12 cellular contexts compared by ENCODE assay signal in genomic region chr16:17380613-17381012, GRCh38.
DNase-seq lines count a peak whose midpoint lies in the region; ATAC-seq and TF ChIP-seq lines count a peak whose summit lies in the region.
"Had no signal": no experiment of that assay in that cellular context is flagged by ENCODE, and none has a peak within 500 bp of the region (broad histone marks: within the 10 kb centered on the region; RNA-seq: fewer than 3 reads in every experiment).

No MANE protein-coding gene starts in this region.

- H4K20me1 ChIP-seq in smooth muscle cell (ENCODE audit: low read depth): peaks cover 94% of the 10 kb centered on the region

- CTCF ChIA-PET in activated CD4-positive, alpha-beta T cell treated with anti-CD3 and anti-CD28 coated beads for 36 hours (lab: Charles Lee): interaction anchor here (0.7 kb wide), 1 partner anchor 11 kb away, joined by 3 read pairs; no protein-coding TSS in a partner anchor

- POLR2A ChIA-PET in activated CD4-positive, alpha-beta T cell treated with anti-CD3 and anti-CD28 coated beads for 36 hours (lab: Charles Lee): interaction anchor here (0.5 kb wide), 1 partner anchor 1687 kb away, joined by 5 read pairs; the partner anchor contains the start of gene COQ7

- no peak overlapping the region for H2AFZ ChIP-seq in smooth muscle cell (ENCODE audit: low read depth)

- H3K4me1 ChIP-seq in smooth muscle cell (ENCODE audit: low read depth): peaks cover 47% of the 10 kb centered on the region
- H3K4me1 ChIP-seq: breast epithelium had no signal

- no peaks in the 10 kb centered on the region for H3K27me3 ChIP-seq in smooth muscle cell (ENCODE audit: low read depth)
- H3K27me3 ChIP-seq: breast epithelium had no signal

- no peak overlapping the region for H3K9ac ChIP-seq in smooth muscle cell (ENCODE audit: low read depth)

- peak overlapping the region; percentile 12 for H3K27ac ChIP-seq in smooth muscle cell (ENCODE audit: low read depth)
- H3K27ac ChIP-seq: breast epithelium had no signal

- H3K4me2 ChIP-seq in smooth muscle cell: peak overlapping the region; percentile 34

- TF ChIP-seq CTCF in smooth muscle cell (IDR thresholded peaks at IDR 0.05; ENCODE audit: borderline replicate concordance, insufficient read depth, poor library complexity, severe bottlenecking): no peak

- H3K9me3 ChIP-seq in smooth muscle cell (replicated peaks; ENCODE audit: low read depth): no peaks in the 10 kb centered on the region
- H3K9me3 ChIP-seq: breast epithelium had no signal

- no peak for DNase-seq in activated CD4-positive, alpha-beta T cell treated with anti-CD3 and anti-CD28 coated beads for 36 hours
- DNase-seq in activated CD4-positive, alpha-beta T cell treated with anti-CD3 and anti-CD28 coated beads for 4 hours: no peak
- DNase-seq in NOMO-1 treated with DMSO at 0.1 percent for 48 hours (lab: John Stamatoyannopoulos, UW; ENCODE audit: unreplicated experiment) (peak; percentile 84), dermis microvascular lymphatic vessel endothelial cell (ENCODE audit: low read depth in 2 of 2) (peak; percentile 40 to 77), smooth muscle cell (lab: John Stamatoyannopoulos, UW; ENCODE audit: unreplicated experiment) (no peak), occipital lobe (lab: John Stamatoyannopoulos, UW) (no peak)
- DNase-seq: NCI-H2029 treated with DMSO at 0.1 percent for 48 hours; PC-3; stimulated activated CD4-positive, alpha-beta T cell treated with anti-CD3 and anti-CD28 coated beads, Interleukin-1b, Interleukin-23, amount 100 ng/mL, for 48 hours had no signal

- ATAC-seq in activated CD4-positive, alpha-beta T cell treated with anti-CD3 and anti-CD28 coated beads for 36 hours: peak; percentile 42
- ATAC-seq in GM18861 (IDR thresholded peaks at IDR 0.05; ENCODE audit: unreplicated experiment) (no peak), HG03342 (IDR thresholded peaks at IDR 0.05; ENCODE audit: unreplicated experiment) (no peak)
- ATAC-seq: PC-3 had no signal

- H3K36me3 ChIP-seq in smooth muscle cell (ENCODE audit: low read depth): no peaks in the 10 kb centered on the region
- H3K36me3 ChIP-seq: breast epithelium had no signal

- no peaks in the 10 kb centered on the region for H3K79me2 ChIP-seq in smooth muscle cell (ENCODE audit: low read depth)

- H3K36me3 Mint-ChIP-seq in activated CD4-positive, alpha-beta T cell treated with anti-CD3 and anti-CD28 coated beads for 36 hours (ENCODE audit: low read depth): no peaks in the 10 kb centered on the region

- 22% methylated on average over 3 of the region's 3 CpGs for WGBS in smooth muscle cell (ENCODE audit: low lambda C conversion rate)

- H3K9me3 Mint-ChIP-seq in activated CD4-positive, alpha-beta T cell treated with anti-CD3 and anti-CD28 coated beads for 36 hours (ENCODE audit: low read depth): no peaks in the 10 kb centered on the region

- no peak overlapping the region for H3K4me3 ChIP-seq in smooth muscle cell
- H3K4me3 ChIP-seq: breast epithelium had no signal

- H3K4me1 Mint-ChIP-seq in activated CD4-positive, alpha-beta T cell treated with anti-CD3 and anti-CD28 coated beads for 36 hours: peaks cover 48% of the 10 kb centered on the region

- intact Hi-C loops in activated CD4-positive, alpha-beta T cell treated with anti-CD3 and anti-CD28 coated beads for 36 hours (cut with DNase I, micrococcal nuclease): no loop called here

- H3K27me3 Mint-ChIP-seq in activated CD4-positive, alpha-beta T cell treated with anti-CD3 and anti-CD28 coated beads for 36 hours: no peaks in the 10 kb centered on the region

- H3K27ac Mint-ChIP-seq in activated CD4-positive, alpha-beta T cell treated with anti-CD3 and anti-CD28 coated beads for 36 hours: no peak overlapping the region

- H3F3A ChIP-seq in smooth muscle cell (ENCODE audit: low read depth): peaks cover 12% of the 10 kb centered on the region

- no peak overlapping the region for H3K4me3 Mint-ChIP-seq in activated CD4-positive, alpha-beta T cell treated with anti-CD3 and anti-CD28 coated beads for 36 hours

Comparison
In these comparisons a context has a peak if more than half of its experiments do, and no peak if none do; other contexts are left out.
1. DNase-seq: peak in NOMO-1 treated with DMSO at 0.1 percent for 48 hours (single experiment) and dermis microvascular lymphatic vessel endothelial cell (2 of 2); none in activated CD4-positive, alpha-beta T cell treated with anti-CD3 and anti-CD28 coated beads for 36 hours (single experiment), activated CD4-positive, alpha-beta T cell treated with anti-CD3 and anti-CD28 coated beads for 4 hours (0 of 2), smooth muscle cell (single experiment) and occipital lobe (single experiment).